Comparison of ENCODE assay signal across 18 cellular contexts in genomic region chr5:172345886-172346285, GRCh38.
"Had no signal": no experiment of that assay in that cellular context is flagged by ENCODE, and none has a peak within 500 bp of the region (broad histone marks: within the 10 kb centered on the region; RNA-seq: fewer than 3 reads in every experiment).

No MANE protein-coding gene starts in this region.

- H3K27me3 ChIP-seq: dorsolateral prefrontal cortex, gastrocnemius medialis, ovary, right atrium auricular region, sigmoid colon, upper lobe of left lung, vagina had no signal

- H3K4me3 ChIP-seq: dorsolateral prefrontal cortex, gastrocnemius medialis, left ventricle myocardium inferior, lower lobe of right lung, ovary, right atrium auricular region, sigmoid colon, skin epidermis, upper lobe of left lung, vagina had no signal

- H3K9me3 ChIP-seq: gastrocnemius medialis, left ventricle myocardium inferior, lower lobe of right lung, ovary, right atrium auricular region, sigmoid colon, upper lobe of left lung, vagina had no signal

- H3K9me3 Mint-ChIP-seq: immature natural killer cell; memory B cell; naive thymus-derived CD4-positive, alpha-beta T cell had no signal

- DNase-seq: cortex of kidney; dorsolateral prefrontal cortex; effector CD8-positive, alpha-beta T cell; gastrocnemius medialis; immature natural killer cell; left ventricle myocardium inferior; lower lobe of right lung; midbrain; naive thymus-derived CD4-positive, alpha-beta T cell; ovary; sigmoid colon; stimulated activated naive CD4-positive, alpha-beta T cell; upper lobe of left lung had no signal

- H3K4me1 Mint-ChIP-seq: immature natural killer cell, memory B cell had no signal

- H3K36me3 Mint-ChIP-seq: immature natural killer cell, memory B cell had no signal

- H3K4me1 ChIP-seq: gastrocnemius medialis, left ventricle myocardium inferior, lower lobe of right lung, right atrium auricular region, sigmoid colon, upper lobe of left lung, vagina had no signal

- H3K27ac ChIP-seq: gastrocnemius medialis, left ventricle myocardium inferior, lower lobe of right lung, ovary, right atrium auricular region, sigmoid colon, skin epidermis, upper lobe of left lung, vagina had no signal

- H3K4me3 Mint-ChIP-seq: immature natural killer cell; memory B cell; naive thymus-derived CD4-positive, alpha-beta T cell had no signal

- ATAC-seq: esophagus mucosa; gastrocnemius medialis; lower lobe of right lung; naive thymus-derived CD4-positive, alpha-beta T cell had no signal

- H3K36me3 ChIP-seq: gastrocnemius medialis, ovary had no signal

- H3K27ac Mint-ChIP-seq: immature natural killer cell; memory B cell; naive thymus-derived CD4-positive, alpha-beta T cell had no signal
